17 cellular contexts compared by ENCODE assay signal in the genomic region with DNA sequence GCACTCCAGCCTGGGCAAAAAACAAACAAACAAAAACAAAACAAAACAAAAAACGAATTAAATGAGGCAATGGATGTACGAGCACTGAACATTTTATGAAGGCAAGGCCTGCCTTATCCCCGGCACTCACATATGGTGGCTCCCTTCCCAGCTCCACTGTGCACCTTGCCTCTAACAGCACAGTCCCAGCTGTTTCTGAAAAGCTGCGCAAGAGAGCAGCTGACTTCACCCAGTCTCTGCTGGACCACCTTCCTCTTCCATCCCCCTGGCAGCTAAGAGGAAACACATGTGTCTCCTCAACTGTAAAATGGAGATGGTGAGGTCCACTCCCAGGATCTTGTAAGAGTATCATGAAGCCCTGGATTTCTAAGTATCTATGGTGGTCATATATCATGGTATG.
DNase-seq lines count a peak whose midpoint lies in the region; ATAC-seq and TF ChIP-seq lines count a peak whose summit lies in the region.
"Had no signal": no experiment of that assay in that cellular context is flagged by ENCODE, and none has a peak within 500 bp of the region (broad histone marks: within the 10 kb centered on the region; RNA-seq: fewer than 3 reads in every experiment).

No MANE protein-coding gene starts in this region.

- H3K36me3 ChIP-seq in gastroesophageal sphincter (no peaks in the 10 kb centered on the region), psoas muscle (ENCODE audit: insufficient read depth in 1 of 2, low read depth in 1 of 2) (no peaks in the 10 kb centered on the region)
- H3K36me3 ChIP-seq: Peyer's patch had no signal

- TF ChIP-seq EP300 in gastroesophageal sphincter (IDR thresholded peaks at IDR 0.05) = no peak

- H3K27ac ChIP-seq in gastroesophageal sphincter (peak overlapping the region in 3 of 4 donors; percentile 66 to 75 (median 68)), psoas muscle (peak overlapping the region; percentile 2)

- no peak for TF ChIP-seq POLR2A in gastroesophageal sphincter (IDR thresholded peaks at IDR 0.05)

- intact Hi-C loops in Right ventricle myocardium inferior (cut with DNase I) (no loop called here), cardiac septum (cut with DNase I) (loop anchor here (10.0 kb wide), 1 partner anchor 56 kb away; no protein-coding TSS in a partner anchor), psoas muscle (cut with DNase I) (no loop called here), sciatic nerve (cut with DNase I) (no loop called here)

- no peak for DNase-seq in Right ventricle myocardium inferior (ENCODE audit: missing footprints)
- DNase-seq in cardiac septum (ENCODE audit: low spot score) = no peak
- DNase-seq in psoas muscle = no peak
- no peak for DNase-seq in UCSD-AML1 (lab: John Stamatoyannopoulos, UW; ENCODE audit: unreplicated experiment)
- DNase-seq in sciatic nerve (ENCODE audit: low spot score) = no peak
- no peak for DNase-seq in hypothalamus (lab: John Stamatoyannopoulos, UW)
- DNase-seq: CD4-positive, CD25-positive, alpha-beta regulatory T cell; COR-L47; GF-D8; NCI-H1092 treated with DMSO at 0.1 percent for 48 hours; NCI-H146; NCI-H2081; NK-92 treated with Interleukin-12 subunit alpha and Interleukin-12 subunit beta, amount 100 ng/mL, for 24 hours; SHP77 treated with DMSO at 0.1 percent for 48 hours had no signal

- no peaks in the 10 kb centered on the region for H3K27me3 ChIP-seq in gastroesophageal sphincter
- no peaks in the 10 kb centered on the region for H3K27me3 ChIP-seq in psoas muscle (ENCODE audit: insufficient read depth in 3 of 3, low read length in 2 of 3)
- H3K27me3 ChIP-seq: Peyer's patch had no signal

- 66% methylated on average over 4 of the region's 4 CpGs; no CpG with 5 or more reads in 1 of the 2 donors for WGBS in gastroesophageal sphincter (ENCODE audit: low coverage in 1 of 2), 2 donors
- WGBS in psoas muscle, 3 donors = 75 to 86% (median 78%) methylated on average over 4 of the region's 4 CpGs

- no peak for TF ChIP-seq CTCF in gastroesophageal sphincter (IDR thresholded peaks at IDR 0.05)
- TF ChIP-seq CTCF in psoas muscle (IDR thresholded peaks at IDR 0.05) = no peak

- peaks cover 0 to 27% (median 0%) of the 10 kb centered on the region in 3 donors for H3K4me1 ChIP-seq in gastroesophageal sphincter
- peaks cover 29% of the 10 kb centered on the region for H3K4me1 ChIP-seq in psoas muscle

- peak; percentile 59 for ATAC-seq in Right ventricle myocardium inferior
- ATAC-seq in gastroesophageal sphincter = peak; percentile 28
- no peak for ATAC-seq in psoas muscle
- no peak for ATAC-seq in sciatic nerve
- ATAC-seq: GM23338 had no signal

- no peaks in the 10 kb centered on the region for H3K9me3 ChIP-seq in gastroesophageal sphincter
- no peaks in the 10 kb centered on the region for H3K9me3 ChIP-seq in psoas muscle
- H3K9me3 ChIP-seq: Peyer's patch had no signal

- H3K4me3 ChIP-seq in gastroesophageal sphincter (no peak overlapping the region), psoas muscle (no peak overlapping the region)
- H3K4me3 ChIP-seq: GM23338, Peyer's patch had no signal

Comparison
In these comparisons a context has a peak if more than half of its experiments do, and no peak if none do; other contexts are left out.
1. ATAC-seq: peak in Right ventricle myocardium inferior (single experiment) and gastroesophageal sphincter (single experiment); none in psoas muscle (0 of 4) and sciatic nerve (single experiment).